ENCODE assay signal across 8 cellular contexts in genomic region chr19:9406798-9407352, GRCh38. TPM values are rescaled to one million over a fixed set of nuclear protein-coding genes. Genes with fewer than 3 reads are reported as not detected.
A peak's percentile ranks its signal among the peaks of the same experiment; 100 is the strongest.
DNase-seq lines count a peak whose midpoint lies in the region; ATAC-seq and TF ChIP-seq lines count a peak whose summit lies in the region.

No MANE protein-coding gene starts in this region.

- H3K4me3 ChIP-seq in Peyer's patch, result peak overlapping the region; percentile 20 to 51 (median 40)
- peak overlapping the region; percentile 81 for H3K4me3 ChIP-seq in left ventricle myocardium inferior
- peak overlapping the region; percentile 70 to 91 (median 87) for H3K4me3 ChIP-seq in skeletal muscle tissue (ENCODE audit: low read length in 3 of 3)

- TF ChIP-seq POLR2A in Peyer's patch (IDR thresholded peaks at IDR 0.05), result no peak

- H3K36me3 ChIP-seq in Peyer's patch, result no peaks in the 10 kb centered on the region
- peaks cover 21% of the 10 kb centered on the region for H3K36me3 ChIP-seq in left ventricle myocardium inferior
- H3K36me3 ChIP-seq in skeletal muscle tissue (ENCODE audit: control insufficient read depth in 3 of 3, insufficient read depth in 3 of 3, low read length in 3 of 3), result peaks cover 0 to 5% (median under 1%) of the 10 kb centered on the region in 3 donors

- H3K27me3 Mint-ChIP-seq in activated naive CD4-positive, alpha-beta T cell treated with anti-CD3 and anti-CD28 coated beads, Interleukin-2, amount 50 U/mL, for 24 hours, result peaks cover 1% of the 10 kb centered on the region

- H3K9me3 Mint-ChIP-seq in activated naive CD4-positive, alpha-beta T cell treated with anti-CD3 and anti-CD28 coated beads, Interleukin-2, amount 50 U/mL, for 24 hours, result peaks cover 13% of the 10 kb centered on the region

- peaks cover 17% of the 10 kb centered on the region for H3K4me1 Mint-ChIP-seq in activated naive CD4-positive, alpha-beta T cell treated with anti-CD3 and anti-CD28 coated beads, Interleukin-2, amount 50 U/mL, for 24 hours

- H3K36me3 Mint-ChIP-seq in activated naive CD4-positive, alpha-beta T cell treated with anti-CD3 and anti-CD28 coated beads, Interleukin-2, amount 50 U/mL, for 24 hours, result peaks cover 31% of the 10 kb centered on the region

- peak overlapping the region in 1 of 3 donors; percentile 54 for H3K9ac ChIP-seq in skeletal muscle tissue (ENCODE audit: low read depth in 1 of 3, low read length in 3 of 3)

- no peaks in the 10 kb centered on the region for H3K4me1 ChIP-seq in Peyer's patch
- H3K4me1 ChIP-seq in left ventricle myocardium inferior, result peaks cover 22% of the 10 kb centered on the region
- H3K4me1 ChIP-seq in skeletal muscle tissue (ENCODE audit: control insufficient read depth in 3 of 3, insufficient read depth in 3 of 3, low read length in 3 of 3), result peaks cover 0 to 4% (median 2%) of the 10 kb centered on the region in 3 donors

- TF ChIP-seq CTCF in Peyer's patch (IDR thresholded peaks at IDR 0.05) (no peak), left ventricle myocardium inferior (IDR thresholded peaks at IDR 0.05; ENCODE audit: borderline replicate concordance) (no peak)

- H3K27me3 ChIP-seq in Peyer's patch (no peaks in the 10 kb centered on the region), left ventricle myocardium inferior (ENCODE audit: low read depth) (no peaks in the 10 kb centered on the region), skeletal muscle tissue (ENCODE audit: control insufficient read depth in 3 of 3, insufficient read depth in 3 of 3, low read length in 3 of 3) (no peaks in the 10 kb centered on the region)

- no peak overlapping the region for H3K27ac ChIP-seq in Peyer's patch
- H3K27ac ChIP-seq in left ventricle myocardium inferior (replicated peaks), result peak overlapping the region; percentile 79
- no peak overlapping the region for H3K27ac ChIP-seq in skeletal muscle tissue (ENCODE audit: low read depth, low read length)

- no peak overlapping the region for H3K27ac Mint-ChIP-seq in activated naive CD4-positive, alpha-beta T cell treated with anti-CD3 and anti-CD28 coated beads, Interleukin-2, amount 50 U/mL, for 24 hours

- DNase-seq in GM04504 (ENCODE audit: low read depth) (peak; percentile 69), Peyer's patch (peak; percentile 34 to 51 (median 49)), left ventricle myocardium inferior (peak; percentile 84)
- no peak for DNase-seq in effector CD4-positive, alpha-beta T cell

- no peak for ATAC-seq in GM21786 (IDR thresholded peaks at IDR 0.05; ENCODE audit: unreplicated experiment)
- no peak for ATAC-seq in HG02759 (IDR thresholded peaks at IDR 0.05; ENCODE audit: unreplicated experiment)

- H3K4me3 Mint-ChIP-seq in activated naive CD4-positive, alpha-beta T cell treated with anti-CD3 and anti-CD28 coated beads, Interleukin-2, amount 50 U/mL, for 24 hours, result peak overlapping the region; percentile 84

- intact Hi-C loops in left ventricle myocardium inferior (cut with micrococcal nuclease), result no loop called here

- H3K9me3 ChIP-seq in Peyer's patch (peaks cover 0 to 66% (median 21%) of the 10 kb centered on the region in 4 donors), left ventricle myocardium inferior (replicated peaks) (peaks cover 88% of the 10 kb centered on the region), skeletal muscle tissue (ENCODE audit: control insufficient read depth in 3 of 3, low read length in 3 of 3) (peaks cover 14 to 34% (median 26%) of the 10 kb centered on the region in 3 donors)

RNA-seq across cellular contexts. Expression of gene ZNF266, which starts 28.5 kb away (rescaled TPM):
- total RNA-seq in Peyer's patch, result 10 to 100 TPM; 21.9 to 57.9 (median 42.4) TPM
- 8.8 TPM for total RNA-seq in left ventricle myocardium inferior
- 14.1 TPM for total RNA-seq in skeletal muscle tissue

RNA-seq across cellular contexts. Expression of gene ZNF177, which starts 44.1 kb away (rescaled TPM):
- total RNA-seq in Peyer's patch (1 to 10 TPM in 3 of 4 donors, not detected in 1; 1.1 to 5.0 (median 1.3) TPM), left ventricle myocardium inferior (3.5 TPM), skeletal muscle tissue (4.2 TPM)
